Comparison of ENCODE assay signal across 11 cellular contexts in genomic region chr19:10694706-10695105, GRCh38. TPM values are rescaled to one million over a fixed set of nuclear protein-coding genes. Genes with fewer than 3 reads are reported as not detected.
DNase-seq lines count a peak whose midpoint lies in the region; FAIRE-seq and TF ChIP-seq lines count a peak whose summit lies in the region.
"Had no signal": no experiment of that assay in that cellular context is flagged by ENCODE, and none has a peak within 500 bp of the region (broad histone marks: within the 10 kb centered on the region; RNA-seq: fewer than 3 reads in every experiment).

No MANE protein-coding gene starts in this region.

- H3K4me2 ChIP-seq in mammary epithelial cell (ENCODE audit: insufficient read depth, low read depth, low read length) (no peak overlapping the region), astrocyte (ENCODE audit: low read length) (peak overlapping the region; percentile 82)

- no peak for DNase-seq in MCF 10A (ENCODE audit: unreplicated experiment)
- DNase-seq in mammary epithelial cell: no peak
- DNase-seq in NCI-H1105 treated with DMSO at 0.1 percent for 48 hours (lab: John Stamatoyannopoulos, UW): peak; percentile 28
- no peak for DNase-seq in astrocyte (ENCODE audit: low read depth)
- no peak for DNase-seq in type B pancreatic cell (ENCODE audit: extremely low spot score, unreplicated experiment)
- no peak for DNase-seq in coronary artery (ENCODE audit: low spot score)
- no peak for DNase-seq in middle frontal gyrus (ENCODE audit: extremely low spot score, low spot score)
- DNase-seq: activated CD4-positive, alpha-beta memory T cell treated with anti-CD3 and anti-CD28 coated beads, Interleukin-2, amount 10 ng/mL, durations not matched to agents 7 days and 5 days; naive B cell; SW 1271; testis had no signal

- H2AFZ ChIP-seq in mammary epithelial cell (ENCODE audit: low read depth, low read length) (no peak overlapping the region), astrocyte (ENCODE audit: low read depth, low read length) (no peak overlapping the region)

- H4K20me1 ChIP-seq in mammary epithelial cell (ENCODE audit: insufficient read depth, low read length) (no peaks in the 10 kb centered on the region), astrocyte (ENCODE audit: insufficient read depth, low read length) (peaks cover 59% of the 10 kb centered on the region)

- intact Hi-C loops in MCF 10A (cut with micrococcal nuclease): loop anchor here (2.0 to 10.0 kb wide), 2 partner anchors 42 to 220 kb away; no protein-coding TSS in a partner anchor
- intact Hi-C loops in mammary epithelial cell (cut with micrococcal nuclease): loop anchor here (1.0 kb wide), 1 partner anchor 39 kb away; no protein-coding TSS in a partner anchor

- H3K4me3 Mint-ChIP-seq in MCF 10A (ENCODE audit: unreplicated experiment) (no peak overlapping the region), astrocyte (ENCODE audit: unreplicated experiment) (peak overlapping the region; percentile 78), type B pancreatic cell (no peak overlapping the region)

- H3K9me3 Mint-ChIP-seq in MCF 10A (ENCODE audit: unreplicated experiment): no peaks in the 10 kb centered on the region
- H3K9me3 Mint-ChIP-seq in astrocyte (ENCODE audit: unreplicated experiment): peaks cover 2% of the 10 kb centered on the region
- no peaks in the 10 kb centered on the region for H3K9me3 Mint-ChIP-seq in type B pancreatic cell
- H3K9me3 Mint-ChIP-seq: activated CD4-positive, alpha-beta memory T cell treated with anti-CD3 and anti-CD28 coated beads, Interleukin-2, amount 10 ng/mL, durations not matched to agents 7 days and 5 days had no signal

- H3K27ac Mint-ChIP-seq in MCF 10A (ENCODE audit: low read depth, unreplicated experiment) (no peak overlapping the region), astrocyte (ENCODE audit: unreplicated experiment) (no peak overlapping the region), type B pancreatic cell (peak overlapping the region; percentile 89)
- H3K27ac Mint-ChIP-seq: activated CD4-positive, alpha-beta memory T cell treated with anti-CD3 and anti-CD28 coated beads, Interleukin-2, amount 10 ng/mL, durations not matched to agents 7 days and 5 days had no signal

- TF ChIP-seq CTCF in MCF 10A (IDR thresholded peaks at IDR 0.05; ENCODE audit: unreplicated experiment) (no peak), mammary epithelial cell (conservative IDR thresholded peaks at IDR 0.05 in 1 of 2, IDR thresholded peaks at IDR 0.05 in 1 of 2; ENCODE audit: extremely low read depth in 1 of 2, insufficient read depth in 1 of 2, low read depth in 1 of 2, low read length in 2 of 2) (no peak), astrocyte (IDR thresholded peaks at IDR 0.05; ENCODE audit: insufficient read depth, low read depth, low read length) (no peak), type B pancreatic cell (conservative IDR thresholded peaks at IDR 0.05) (no peak), coronary artery (IDR thresholded peaks at IDR 0.05) (no peak)

- in situ Hi-C loops in mammary epithelial cell (cut with MboI; ENCODE audit: low sequenced_read_pairs in 2 of 2): no loop called here

- no peak overlapping the region for H3K9ac ChIP-seq in mammary epithelial cell (ENCODE audit: insufficient read depth, low read length)
- H3K9ac ChIP-seq in astrocyte (ENCODE audit: low read length): no peak overlapping the region

- H3K27ac ChIP-seq in mammary epithelial cell (ENCODE audit: insufficient read depth, low read depth, low read length) (no peak overlapping the region), astrocyte (ENCODE audit: low read depth, low read length) (no peak overlapping the region), coronary artery (no peak overlapping the region)
- H3K27ac ChIP-seq: testis had no signal

- H3K4me1 ChIP-seq in mammary epithelial cell (ENCODE audit: insufficient read depth, low read length) (no peaks in the 10 kb centered on the region), astrocyte (ENCODE audit: insufficient read depth, low read length) (peaks cover 3% of the 10 kb centered on the region)

- BruUV-seq in MCF 10A (replicated peaks; lab: Mats Ljungman, UMichigan): TSS peak; percentile 3
- no TSS peak for BruUV-seq in mammary epithelial cell (replicated peaks; lab: Mats Ljungman, UMichigan)

- CTCF ChIA-PET in MCF 10A (lab: Yijun Ruan, JAX): interaction anchor here (1.3 kb wide), 1 partner anchor 211 kb away, joined by 5 read pairs; no protein-coding TSS in a partner anchor
- CTCF ChIA-PET in mammary epithelial cell (lab: Charles Lee; ENCODE audit: low non-redundant PET): no interaction called here

- H3K9me3 ChIP-seq in mammary epithelial cell (replicated peaks; ENCODE audit: insufficient read depth, low read length) (no peaks in the 10 kb centered on the region), astrocyte (ENCODE audit: insufficient read depth, low read depth, low read length) (no peaks in the 10 kb centered on the region)
- H3K9me3 ChIP-seq: testis had no signal

- dilution Hi-C loops in mammary epithelial cell (cut with HindIII; ENCODE audit: low sequenced_read_pairs): loop anchor here (5.0 kb wide), 2 partner anchors 47 to 63 kb away; no protein-coding TSS in a partner anchor

- no peak for FAIRE-seq in astrocyte (lab: Jason Lieb, UNC)

- POLR2A ChIA-PET in MCF 10A (lab: Yijun Ruan, JAX): interaction anchor here (1.3 to 1.9 kb wide), 2 partner anchors 23 to 39 kb away, joined by 5 to 9 read pairs; partner anchors contain the start of gene DNM2

- peaks cover 9% of the 10 kb centered on the region for H3K36me3 ChIP-seq in mammary epithelial cell (ENCODE audit: insufficient read depth, low read length)
- peaks cover 16% of the 10 kb centered on the region for H3K36me3 ChIP-seq in astrocyte (ENCODE audit: insufficient read depth, low read length)

- no peaks in the 10 kb centered on the region for H3K27me3 Mint-ChIP-seq in MCF 10A (ENCODE audit: insufficient read depth, unreplicated experiment)
- peaks cover 4% of the 10 kb centered on the region for H3K27me3 Mint-ChIP-seq in astrocyte (ENCODE audit: low read depth, unreplicated experiment)
- no peaks in the 10 kb centered on the region for H3K27me3 Mint-ChIP-seq in type B pancreatic cell

- H3K36me3 Mint-ChIP-seq in MCF 10A (ENCODE audit: insufficient read depth, unreplicated experiment) (peaks cover 37% of the 10 kb centered on the region), astrocyte (ENCODE audit: low read depth, unreplicated experiment) (peaks cover 11% of the 10 kb centered on the region), type B pancreatic cell (peaks cover 21% of the 10 kb centered on the region)
- H3K36me3 Mint-ChIP-seq: naive B cell had no signal

- H3K27me3 ChIP-seq in mammary epithelial cell (ENCODE audit: insufficient read depth, low read length) (no peaks in the 10 kb centered on the region), astrocyte (ENCODE audit: insufficient read depth, low read length) (no peaks in the 10 kb centered on the region)
- H3K27me3 ChIP-seq: testis had no signal

- H3K4me3 ChIP-seq in mammary epithelial cell (replicated peaks in 1 of 3; ENCODE audit: insufficient read depth in 1 of 3, low read depth in 2 of 3, low read length in 3 of 3) (no peak overlapping the region), astrocyte (ENCODE audit: insufficient read depth, low read depth, low read length) (no peak overlapping the region), coronary artery (no peak overlapping the region)

- H3K79me2 ChIP-seq in mammary epithelial cell (ENCODE audit: insufficient read depth, low read length) (peaks cover 5% of the 10 kb centered on the region), astrocyte (ENCODE audit: insufficient read depth, low read length) (peaks cover 10% of the 10 kb centered on the region)

- 22% methylated on average over 8 of the region's 9 CpGs for WGBS in mammary epithelial cell (ENCODE audit: low coverage, missing lambda C conversion rate)

- H3K4me1 Mint-ChIP-seq in MCF 10A (ENCODE audit: insufficient read depth, unreplicated experiment): peaks cover 11% of the 10 kb centered on the region
- H3K4me1 Mint-ChIP-seq in astrocyte (ENCODE audit: low read depth, unreplicated experiment): peaks cover 4% of the 10 kb centered on the region
- peaks cover 15% of the 10 kb centered on the region for H3K4me1 Mint-ChIP-seq in type B pancreatic cell (ENCODE audit: unreplicated experiment)

RNA-seq across cellular contexts. Expression of gene QTRT1, which starts 6.5 kb away (rescaled TPM):
- 57.5 and 71.3 TPM in 2 replicates for total RNA-seq in MCF 10A (2022)
- 10 to 100 TPM; 22.2 to 42.7 TPM for total RNA-seq in mammary epithelial cell
- polyA plus RNA-seq in mammary epithelial cell: 35.4 TPM
- polyA minus RNA-seq in mammary epithelial cell: 5.5 TPM
- 27.3 and 27.5 TPM in 2 replicates for total RNA-seq in astrocyte
- 39.2 and 67.7 TPM in 2 replicates for total RNA-seq in type B pancreatic cell (ENCODE audit: low replicate concordance)

RNA-seq across cellular contexts. Expression of gene DNM2, which starts 23.2 kb away (rescaled TPM):
- total RNA-seq in MCF 10A (2022): 114 and 125 TPM in 2 replicates
- 100 to 1,000 TPM in 1 of 2 donors, 10 to 100 TPM in 1; 95.9 to 125 TPM for total RNA-seq in mammary epithelial cell
- polyA plus RNA-seq in mammary epithelial cell: 60.2 TPM
- 219 TPM for polyA minus RNA-seq in mammary epithelial cell
- 129 TPM in 2 replicates for total RNA-seq in astrocyte
- total RNA-seq in type B pancreatic cell (ENCODE audit: low replicate concordance): 119 and 123 TPM in 2 replicates

RNA-seq across cellular contexts. Expression of gene ILF3, which starts 40.6 kb away (rescaled TPM):
- total RNA-seq in MCF 10A (2022) (278 and 297 TPM in 2 replicates), mammary epithelial cell (100 to 1,000 TPM in 1 of 2 donors, 10 to 100 TPM in 1; 75.5 to 252 TPM), astrocyte (228 and 244 TPM in 2 replicates), type B pancreatic cell (ENCODE audit: low replicate concordance) (297 and 524 TPM in 2 replicates)
- polyA plus RNA-seq in mammary epithelial cell: 139 TPM
- polyA minus RNA-seq in mammary epithelial cell: 177 TPM
